Comparison of ENCODE assay signal across 18 cellular contexts in the genomic region with DNA sequence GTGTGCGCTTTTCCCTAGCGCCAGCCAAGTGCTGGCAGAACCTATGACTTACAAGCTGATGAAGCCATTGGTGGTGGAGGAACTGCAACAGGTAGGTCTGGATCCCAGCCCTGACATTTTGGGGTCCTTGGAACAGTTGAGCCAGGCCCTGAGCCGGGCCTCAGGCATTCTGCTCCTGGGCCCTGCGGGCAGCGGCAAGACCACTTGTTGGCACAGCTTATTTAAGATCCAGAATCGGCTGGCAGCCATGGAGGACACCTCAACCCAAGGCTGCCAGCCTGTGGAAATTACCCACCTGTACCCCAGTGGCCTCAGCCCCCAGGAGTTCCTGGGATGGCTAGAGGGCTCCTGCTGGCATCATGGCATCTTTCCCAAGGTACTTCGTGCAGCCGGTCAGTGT. TPM values are rescaled to one million over a fixed set of nuclear protein-coding genes. Genes with fewer than 3 reads are reported as not detected.
DNase-seq lines count a peak whose midpoint lies in the region; ATAC-seq and TF ChIP-seq lines count a peak whose summit lies in the region.
"Had no signal": no experiment of that assay in that cellular context is flagged by ENCODE, and none has a peak within 500 bp of the region (broad histone marks: within the 10 kb centered on the region; RNA-seq: fewer than 3 reads in every experiment).

No MANE protein-coding gene starts in this region.

- intact Hi-C loops in spleen (cut with DNase I; ENCODE audit: low total_unique reads) = no loop called here

- no peaks in the 10 kb centered on the region for H3K9me3 ChIP-seq in spleen
- H3K9me3 ChIP-seq: BE2C had no signal

- no peaks in the 10 kb centered on the region for H3K4me1 ChIP-seq in spleen
- H3K4me1 ChIP-seq: BE2C had no signal

- no peak overlapping the region for H3K4me3 ChIP-seq in spleen

- TF ChIP-seq CTCF in spleen (IDR thresholded peaks at IDR 0.05 in 8 of 11, conservative IDR thresholded peaks at IDR 0.05 in 3 of 11) = no peak

- H3K27me3 ChIP-seq in layer of hippocampus (ENCODE audit: control insufficient read depth, insufficient read depth, low read length) (no peaks in the 10 kb centered on the region), spleen (replicated peaks in 1 of 7) (no peaks in the 10 kb centered on the region)
- H3K27me3 ChIP-seq: BE2C had no signal

- H3K27ac ChIP-seq in angular gyrus (ENCODE audit: low read depth, low read length) = peak overlapping the region; percentile 52
- H3K27ac ChIP-seq in layer of hippocampus (ENCODE audit: low read depth, low read length) = peak overlapping the region; percentile 42
- H3K27ac ChIP-seq in spleen = no peak overlapping the region
- H3K27ac ChIP-seq: HL-60 had no signal

- no peak for TF ChIP-seq POLR2A in spleen (IDR thresholded peaks at IDR 0.05)

- no peak for ATAC-seq in esophagus mucosa

- peak; percentile 19 for DNase-seq in cerebellar cortex (ENCODE audit: low spot score)
- peak; percentile 45 for DNase-seq in spleen
- DNase-seq in SKM-1 (lab: John Stamatoyannopoulos, UW; ENCODE audit: unreplicated experiment) = no peak
- DNase-seq in GDM1 (lab: John Stamatoyannopoulos, UW) = no peak
- DNase-seq: ACHN; BE2C; CD4-positive, CD25-positive, alpha-beta regulatory T cell; CD8-positive, alpha-beta memory T cell; COR-L47; DMS 273 treated with DMSO at 0.1 percent for 48 hours; DMS53; DND-41; EL; IMR-90 had no signal

- peaks cover 0 to 52% (median 16%) of the 10 kb centered on the region in 6 donors for H3K36me3 ChIP-seq in spleen
- H3K36me3 ChIP-seq: BE2C had no signal

- 94 to 99% (median 96%) methylated on average over 6 to 8 of the region's 8 CpGs for WGBS in spleen, 5 donors

RNA-seq across cellular contexts. Expression of gene DNHD1, which starts 49.7 kb away (rescaled TPM):
- total RNA-seq in spleen = 10 to 100 TPM; 19.0 to 40.7 (median 27.6) TPM
- 10 to 100 TPM in 2 of 3 donors, 1 to 10 TPM in 1; 6.0 to 17.0 (median 15.1) TPM for polyA plus RNA-seq in spleen
- total RNA-seq in esophagus mucosa = 4.9 TPM

RNA-seq across cellular contexts. Expression of gene RRP8, which starts 56.7 kb away (rescaled TPM):
- total RNA-seq in spleen = 10 to 100 TPM; 17.0 to 26.0 (median 22.7) TPM
- 10 to 100 TPM; 23.7 to 28.4 (median 26.5) TPM for polyA plus RNA-seq in spleen
- 13.2 TPM for total RNA-seq in esophagus mucosa

RNA-seq across cellular contexts. Expression of gene ILK, which starts 56.8 kb away (rescaled TPM):
- total RNA-seq in spleen (100 to 1,000 TPM; 122 to 194 (median 141) TPM), esophagus mucosa (32.4 TPM)
- polyA plus RNA-seq in spleen = 100 to 1,000 TPM in 1 of 3 donors, 10 to 100 TPM in 2; 71.4 to 108 (median 76.5) TPM

Comparison
In these comparisons a context has a peak if more than half of its experiments do, and no peak if none do; other contexts are left out.
1. H3K27ac ChIP-seq: peak in angular gyrus (single experiment) and layer of hippocampus (single experiment); none in spleen (0 of 8).
2. DNase-seq: peak in cerebellar cortex (single experiment) and spleen (single experiment); none in SKM-1 (single experiment) and GDM1 (single experiment).